ENCODE assay signal across 26 cellular contexts in genomic region chr1:94629259-94630181, GRCh38.
DNase-seq lines count a peak whose midpoint lies in the region; ATAC-seq, FAIRE-seq and TF ChIP-seq lines count a peak whose summit lies in the region.
"Had no signal": no experiment of that assay in that cellular context is flagged by ENCODE, and none has a peak within 500 bp of the region (broad histone marks: within the 10 kb centered on the region; RNA-seq: fewer than 3 reads in every experiment).

No MANE protein-coding gene starts in this region.

- TF ChIP-seq POLR2A in heart left ventricle (IDR thresholded peaks at IDR 0.05) = no peak

- no peaks in the 10 kb centered on the region for H3K36me3 ChIP-seq in right atrium auricular region
- no peaks in the 10 kb centered on the region for H3K36me3 ChIP-seq in heart left ventricle
- no peaks in the 10 kb centered on the region for H3K36me3 ChIP-seq in bronchial epithelial cell (ENCODE audit: control insufficient read depth, insufficient read depth, low read length)
- no peaks in the 10 kb centered on the region for H3K36me3 ChIP-seq in mesendoderm (ENCODE audit: control insufficient read depth, insufficient read depth, low read length)
- no peaks in the 10 kb centered on the region for H3K36me3 ChIP-seq in upper lobe of right lung
- H3K36me3 ChIP-seq: BLaER1 treated with 17β-estradiol and CSF1 and Interleukin-3, amounts not matched to agents 10 nM and 100 nM; SJCRH30 had no signal

- 84 to 93% (median 89%) methylated on average over 11 to 16 of the region's 16 CpGs for WGBS in heart left ventricle, 4 donors
- WGBS in mesendoderm (ENCODE audit: extremely low coverage, insufficient coverage, low lambda C conversion rate) = no CpG with 5 or more reads among the region's 16 CpGs

- FAIRE-seq in bronchial epithelial cell (lab: Jason Lieb, UNC) = peak; percentile 28
- FAIRE-seq: G401.6, GM12892, GM18507, H54 had no signal

- H3K4me3 ChIP-seq in right atrium auricular region = no peak overlapping the region
- no peak overlapping the region for H3K4me3 ChIP-seq in heart left ventricle
- no peak overlapping the region for H3K4me3 ChIP-seq in bronchial epithelial cell (ENCODE audit: low read depth, low read length)
- H3K4me3 ChIP-seq in mesendoderm (ENCODE audit: low read length) = no peak overlapping the region
- H3K4me3 ChIP-seq in upper lobe of right lung = no peak overlapping the region
- H3K4me3 ChIP-seq: BLaER1 treated with 17β-estradiol and CSF1 and Interleukin-3, amounts not matched to agents 10 nM and 100 nM; SJCRH30 had no signal

- H2AK5ac ChIP-seq in mesendoderm (ENCODE audit: low read length) = no peak overlapping the region

- no peak overlapping the region for H2BK120ac ChIP-seq in mesendoderm (ENCODE audit: low read depth, low read length)

- no peak overlapping the region for H3K4ac ChIP-seq in mesendoderm (ENCODE audit: low read depth, low read length)

- intact Hi-C loops in heart left ventricle (cut with DNase I) (no loop called here), upper lobe of right lung (cut with DNase I) (no loop called here)

- H3K56ac ChIP-seq in mesendoderm (ENCODE audit: low read length) = peak overlapping the region; percentile 31

- no peak for TF ChIP-seq CTCF in right atrium auricular region (IDR thresholded peaks at IDR 0.05)
- no peak for TF ChIP-seq CTCF in heart left ventricle (IDR thresholded peaks at IDR 0.05)
- no peak for TF ChIP-seq CTCF in bronchial epithelial cell (IDR thresholded peaks at IDR 0.05; ENCODE audit: insufficient read depth, low read length, severe bottlenecking)
- no peak for TF ChIP-seq CTCF in upper lobe of right lung (IDR thresholded peaks at IDR 0.05)

- no peak overlapping the region for H3K4me2 ChIP-seq in mesendoderm (ENCODE audit: low read length)
- H3K4me2 ChIP-seq: BLaER1 treated with 17β-estradiol and CSF1 and Interleukin-3, amounts not matched to agents 10 nM and 100 nM; KMS-11 had no signal

- no peak overlapping the region for H3K18ac ChIP-seq in mesendoderm (ENCODE audit: low read length)

- no peak overlapping the region for H2BK15ac ChIP-seq in mesendoderm (replicated peaks; ENCODE audit: low read depth)

- H3K9ac ChIP-seq in mesendoderm (ENCODE audit: low read length) = no peak overlapping the region
- H3K9ac ChIP-seq: BLaER1 treated with 17β-estradiol and CSF1 and Interleukin-3, amounts not matched to agents 10 nM and 100 nM; KMS-11 had no signal

- H2BK5ac ChIP-seq in mesendoderm (ENCODE audit: low read length) = no peak overlapping the region

- H3K79me1 ChIP-seq in mesendoderm (ENCODE audit: low read length) = no peaks in the 10 kb centered on the region

- no peaks in the 10 kb centered on the region for H3K79me2 ChIP-seq in mesendoderm (ENCODE audit: control insufficient read depth, insufficient read depth, low read length)

- ATAC-seq in heart left ventricle (no peak), upper lobe of right lung (peak; percentile 23), HG02798 (IDR thresholded peaks at IDR 0.05; ENCODE audit: poor library complexity, unreplicated experiment) (no peak)
- ATAC-seq: CD8-positive, alpha-beta T cell; Panc1 had no signal

- H3K27me3 ChIP-seq in right atrium auricular region = no peaks in the 10 kb centered on the region
- no peaks in the 10 kb centered on the region for H3K27me3 ChIP-seq in heart left ventricle
- H3K27me3 ChIP-seq in bronchial epithelial cell (ENCODE audit: control insufficient read depth, insufficient read depth, low read length) = no peaks in the 10 kb centered on the region
- H3K27me3 ChIP-seq in mesendoderm (ENCODE audit: insufficient read depth, low read length, poor library complexity) = no peaks in the 10 kb centered on the region
- H3K27me3 ChIP-seq in upper lobe of right lung = no peaks in the 10 kb centered on the region
- H3K27me3 ChIP-seq: BLaER1 treated with 17β-estradiol and CSF1 and Interleukin-3, amounts not matched to agents 10 nM and 100 nM; SJCRH30 had no signal

- no peaks in the 10 kb centered on the region for H3K9me3 ChIP-seq in right atrium auricular region
- peaks cover 0 to 7% (median 0%) of the 10 kb centered on the region in 12 donors for H3K9me3 ChIP-seq in heart left ventricle
- no peaks in the 10 kb centered on the region for H3K9me3 ChIP-seq in upper lobe of right lung

- no peak overlapping the region for H4K5ac ChIP-seq in mesendoderm (ENCODE audit: low read length)

- H3K27ac ChIP-seq in right atrium auricular region = no peak overlapping the region
- H3K27ac ChIP-seq in heart left ventricle = no peak overlapping the region
- no peak overlapping the region for H3K27ac ChIP-seq in mesendoderm (ENCODE audit: low read depth, low read length)
- no peak overlapping the region for H3K27ac ChIP-seq in upper lobe of right lung
- H3K27ac ChIP-seq: 22Rv1; BLaER1 treated with 17β-estradiol and CSF1 and Interleukin-3, amounts not matched to agents 10 nM and 100 nM; KMS-11; SJCRH30 had no signal

- H4K8ac ChIP-seq in mesendoderm (ENCODE audit: low read depth, low read length) = no peak overlapping the region

- no peak overlapping the region for H3K23ac ChIP-seq in mesendoderm (ENCODE audit: low read length)

- H3K4me1 ChIP-seq in right atrium auricular region (no peaks in the 10 kb centered on the region), heart left ventricle (peaks cover 0 to 15% (median 0%) of the 10 kb centered on the region in 12 donors), mesendoderm (ENCODE audit: control insufficient read depth, low read depth, low read length) (no peaks in the 10 kb centered on the region), upper lobe of right lung (no peaks in the 10 kb centered on the region)
- H3K4me1 ChIP-seq: BLaER1 treated with 17β-estradiol and CSF1 and Interleukin-3, amounts not matched to agents 10 nM and 100 nM had no signal

- DNase-seq in right atrium auricular region (ENCODE audit: low spot score) = peak; percentile 34
- DNase-seq in heart left ventricle = no peak
- no peak for DNase-seq in bronchial epithelial cell (ENCODE audit: low read depth)
- DNase-seq in mesendoderm = no peak
- DNase-seq in upper lobe of right lung = no peak
- no peak for DNase-seq in hypothalamus (lab: John Stamatoyannopoulos, UW)
- DNase-seq in NCI-H345 (lab: John Stamatoyannopoulos, UW) = no peak
- DNase-seq: CD8-positive, alpha-beta T cell; DMS153; HFFc6; NCI-H1105; NCI-H146; NCI-H2029 treated with DMSO at 0.1 percent for 48 hours; NCI-H226; NCI-H524; NCI-H82; SJCRH30 had no signal
